ENCODE assay signal across 15 cellular contexts in the genomic region with DNA sequence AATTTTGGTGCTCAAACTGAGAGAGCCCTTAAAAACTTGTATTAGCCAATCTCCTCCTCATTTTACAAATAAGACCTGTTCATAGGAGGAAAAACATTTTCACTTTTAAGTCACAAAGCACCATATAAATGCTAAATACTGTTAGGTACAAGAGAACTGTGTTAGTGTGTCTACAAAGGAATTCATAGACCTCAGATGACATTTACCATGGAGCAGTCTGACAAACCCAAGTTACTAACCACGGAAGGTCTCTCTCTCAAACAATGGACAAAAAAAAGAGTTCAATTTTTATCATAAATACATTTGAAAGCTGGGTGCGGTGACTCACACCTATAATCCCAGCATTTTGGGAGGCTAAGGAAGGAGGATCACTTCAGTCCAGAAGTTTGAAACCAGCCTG.
"Had no signal": no experiment of that assay in that cellular context is flagged by ENCODE, and none has a peak within 500 bp of the region (broad histone marks: within the 10 kb centered on the region; RNA-seq: fewer than 3 reads in every experiment).

No MANE protein-coding gene starts in this region.

- H3K9me3 ChIP-seq: psoas muscle, right lobe of liver, suprapubic skin had no signal

- H3K27ac ChIP-seq: brain microvascular endothelial cell, psoas muscle, right lobe of liver, suprapubic skin had no signal

- ATAC-seq: psoas muscle, right lobe of liver had no signal

- H3K36me3 ChIP-seq: brain microvascular endothelial cell, right lobe of liver had no signal

- H3K9me3 Mint-ChIP-seq: activated B cell treated with CpG ODN at 0.5 μM for 24 hours; activated naive CD4-positive, alpha-beta T cell treated with anti-CD3 and anti-CD28 coated beads for 36 hours; naive B cell; stimulated activated naive B cell treated with anti-CD40 and anti-IgM and Interleukin-4, amounts not matched to agents 10 μg/mL and 1 μg/mL and 100 μg/mL, for 72 hours; type B pancreatic cell had no signal

- H3K4me3 Mint-ChIP-seq: activated B cell treated with CpG ODN at 0.5 μM for 24 hours; activated naive CD4-positive, alpha-beta T cell treated with anti-CD3 and anti-CD28 coated beads for 36 hours; naive B cell; stimulated activated naive B cell treated with anti-CD40 and anti-IgM and Interleukin-4, amounts not matched to agents 10 μg/mL and 1 μg/mL and 100 μg/mL, for 72 hours; type B pancreatic cell had no signal

- H3K4me1 ChIP-seq: suprapubic skin had no signal

- H3K4me3 ChIP-seq: psoas muscle, right lobe of liver, suprapubic skin had no signal

- H3K27ac Mint-ChIP-seq: activated B cell treated with CpG ODN at 0.5 μM for 24 hours; activated naive CD4-positive, alpha-beta T cell treated with anti-CD3 and anti-CD28 coated beads for 36 hours; stimulated activated naive B cell treated with anti-CD40 and anti-IgM and Interleukin-4, amounts not matched to agents 10 μg/mL and 1 μg/mL and 100 μg/mL, for 72 hours; type B pancreatic cell had no signal

- H3K27me3 Mint-ChIP-seq: activated B cell treated with CpG ODN at 0.5 μM for 24 hours; naive B cell; stimulated activated naive B cell treated with anti-CD40 and anti-IgM and Interleukin-4, amounts not matched to agents 10 μg/mL and 1 μg/mL and 100 μg/mL, for 72 hours; type B pancreatic cell had no signal

- DNase-seq: activated B cell treated with CpG ODN at 0.5 μM for 24 hours; activated naive CD4-positive, alpha-beta T cell treated with anti-CD3 and anti-CD28 coated beads for 36 hours; amygdala; brain microvascular endothelial cell; effector memory CD4-positive, alpha-beta T cell; hypothalamus; midbrain; naive B cell; psoas muscle; right lobe of liver; stimulated activated CD4-positive, alpha-beta T cell treated with anti-CD3 and anti-CD28 coated beads, Interleukin-2, amount 100 ng/mL, for 24 hours; stimulated activated naive B cell treated with anti-CD40 and anti-IgM and Interleukin-4, amounts not matched to agents 10 μg/mL and 1 μg/mL and 100 μg/mL, for 72 hours; T-helper 1 cell had no signal

- H3K27me3 ChIP-seq: brain microvascular endothelial cell, right lobe of liver, suprapubic skin had no signal
